Comparison of ENCODE assay signal across 9 cellular contexts in genomic region chr7:48154792-48155413, GRCh38. TPM values are rescaled to one million over a fixed set of nuclear protein-coding genes. Genes with fewer than 3 reads are reported as not detected.
A peak's percentile ranks its signal among the peaks of the same experiment; 100 is the strongest.
DNase-seq lines count a peak whose midpoint lies in the region; ATAC-seq, FAIRE-seq and TF ChIP-seq lines count a peak whose summit lies in the region.
"Had no signal": no experiment of that assay in that cellular context is flagged by ENCODE, and none has a peak within 500 bp of the region (broad histone marks: within the 10 kb centered on the region; RNA-seq: fewer than 3 reads in every experiment).

No MANE protein-coding gene starts in this region.

- 94% methylated on average over 8 of the region's 8 CpGs; no CpG with 5 or more reads in 1 of the 2 experiments for WGBS in H1 (ENCODE audit: extremely low coverage in 1 of 2, insufficient coverage in 1 of 2, insufficient read length in 1 of 2, insufficient replicate concordance in 2 of 2, low coverage in 1 of 2, low lambda C conversion rate in 2 of 2, missing lambda C conversion rate in 1 of 2), 2 experiments
- no CpG with 5 or more reads among the region's 8 CpGs for WGBS in trophoblast cell (ENCODE audit: extremely low coverage, insufficient coverage, insufficient read length)

- H3K14ac ChIP-seq in H1 (ENCODE audit: insufficient read length) (no peak overlapping the region), trophoblast cell (ENCODE audit: low read length) (no peak overlapping the region)

- H4K8ac ChIP-seq in H1 (ENCODE audit: extremely low read depth, insufficient read depth, low read length) = no peak overlapping the region
- H4K8ac ChIP-seq in trophoblast cell (ENCODE audit: low read depth, low read length) = no peak overlapping the region

- CTCF ChIA-PET in H1 (lab: Charles Lee; ENCODE audit: partially characterized antibody) = interaction anchor here (0.7 to 3.9 kb wide), 28 partner anchors 8 to 403 kb away, joined by 3 to 26 read pairs (median 4); no protein-coding TSS in a partner anchor

- H3K79me2 ChIP-seq in SU-DHL-6 (ENCODE audit: insufficient read depth, low read length) (no peaks in the 10 kb centered on the region), H1 (ENCODE audit: control insufficient read depth in 1 of 2, insufficient read depth in 2 of 2, low read length in 2 of 2) (no peaks in the 10 kb centered on the region), trophoblast cell (ENCODE audit: control insufficient read depth, insufficient read depth, low read length, poor library complexity) (no peaks in the 10 kb centered on the region)

- no peaks in the 10 kb centered on the region for H3K9me2 ChIP-seq in SU-DHL-6 (replicated peaks; ENCODE audit: insufficient read depth, low read length)

- H3K4me3 ChIP-seq in SU-DHL-6 (ENCODE audit: insufficient read depth, low read length, poor library complexity, severe bottlenecking) = no peak overlapping the region
- no peak overlapping the region for H3K4me3 ChIP-seq in H1 (ENCODE audit: extremely low read depth in 1 of 4, insufficient read depth in 2 of 4, low read depth in 3 of 4, low read length in 4 of 4)
- H3K4me3 ChIP-seq in trophoblast cell (ENCODE audit: low read depth, low read length) = no peak overlapping the region
- H3K4me3 ChIP-seq in ascending aorta = no peak overlapping the region
- H3K4me3 ChIP-seq: thoracic aorta had no signal

- peak; percentile 45 for FAIRE-seq in H1 (lab: Jason Lieb, UNC)

- no peak overlapping the region for H4K5ac ChIP-seq in H1 (ENCODE audit: insufficient read length, low read depth, low read length)

- no peaks in the 10 kb centered on the region; the same call in 1 of the 2 replicates for H3K27me3 ChIP-seq in SU-DHL-6 (ENCODE audit: low read length)
- H3K27me3 ChIP-seq in H1 (replicated peaks in 1 of 4; ENCODE audit: control insufficient read depth in 3 of 4, extremely low read depth in 1 of 4, insufficient read depth in 3 of 4, low read length in 3 of 4) = no peaks in the 10 kb centered on the region
- H3K27me3 ChIP-seq in trophoblast cell (ENCODE audit: insufficient read depth, low read length) = no peaks in the 10 kb centered on the region
- H3K27me3 ChIP-seq in ascending aorta = no peaks in the 10 kb centered on the region

- no peaks in the 10 kb centered on the region for H4K20me1 ChIP-seq in SU-DHL-6 (ENCODE audit: low read depth, low read length)
- no peaks in the 10 kb centered on the region for H4K20me1 ChIP-seq in H1 (replicated peaks in 1 of 2; ENCODE audit: control insufficient read depth in 1 of 2, insufficient read depth in 2 of 2, low read length in 2 of 2)

- H3K4ac ChIP-seq in H1 (replicated peaks; ENCODE audit: insufficient read length, low read depth, low read length) = no peak overlapping the region
- no peak overlapping the region for H3K4ac ChIP-seq in trophoblast cell (ENCODE audit: low read depth, low read length)

- H3K4me1 ChIP-seq in H1 (replicated peaks in 1 of 4; ENCODE audit: control insufficient read depth in 3 of 4, insufficient read depth in 4 of 4, low read length in 3 of 4) = no peaks in the 10 kb centered on the region
- H3K4me1 ChIP-seq in trophoblast cell (ENCODE audit: control insufficient read depth in 1 of 2, insufficient read depth in 2 of 2, low read length in 2 of 2) = no peaks in the 10 kb centered on the region
- no peaks in the 10 kb centered on the region for H3K4me1 ChIP-seq in ascending aorta

- no peaks in the 10 kb centered on the region for H3K23me2 ChIP-seq in H1 (ENCODE audit: low read depth, low read length)

- H2AK5ac ChIP-seq in H1 (ENCODE audit: low read depth, low read length) (no peak overlapping the region), trophoblast cell (ENCODE audit: low read length) (no peak overlapping the region)

- peak overlapping the region; percentile 70 for H4K91ac ChIP-seq in H1 (replicated peaks; ENCODE audit: insufficient read length, low read length)
- no peak overlapping the region for H4K91ac ChIP-seq in trophoblast cell (ENCODE audit: low read depth, low read length)

- 0 out of 2 replicates have a peak overlapping the region, but pooled peaks have one; percentile 10 for H2BK20ac ChIP-seq in H1 (ENCODE audit: low read length)

- H3K36me3 ChIP-seq in SU-DHL-6 (ENCODE audit: low read length) (no peaks in the 10 kb centered on the region), H1 (ENCODE audit: control insufficient read depth in 2 of 4, insufficient read depth in 4 of 4, low read length in 3 of 4) (no peaks in the 10 kb centered on the region), trophoblast cell (ENCODE audit: control insufficient read depth in 1 of 2, insufficient read depth in 2 of 2, low read length in 2 of 2) (no peaks in the 10 kb centered on the region), ascending aorta (no peaks in the 10 kb centered on the region)
- H3K36me3 ChIP-seq: thoracic aorta had no signal

- H3K4me2 ChIP-seq in SU-DHL-6 (ENCODE audit: low read depth, low read length, poor library complexity, severe bottlenecking) (no peak overlapping the region), H1 (ENCODE audit: insufficient read depth in 1 of 2, low read depth in 2 of 2, low read length in 2 of 2) (no peak overlapping the region), trophoblast cell (ENCODE audit: low read length) (no peak overlapping the region)

- H2BK5ac ChIP-seq in H1 (ENCODE audit: low read depth, low read length) = no peak overlapping the region
- H2BK5ac ChIP-seq in trophoblast cell (ENCODE audit: low read depth, low read length, poor library complexity) = no peak overlapping the region

- no peak for TF ChIP-seq POLR2A in H1 (IDR thresholded peaks at IDR 0.05; ENCODE audit: control extremely low read depth in 1 of 2, low read depth in 2 of 2, low read length in 2 of 2)

- TF ChIP-seq CTCF in 22Rv1 (IDR thresholded peaks at IDR 0.05) (peak; percentile 93), SU-DHL-6 (IDR thresholded peaks at IDR 0.05; ENCODE audit: insufficient read depth, low read length, poor library complexity, severe bottlenecking) (peak; percentile 66), H1 (IDR thresholded peaks at IDR 0.05; ENCODE audit: control extremely low read depth in 1 of 3, insufficient read depth in 1 of 3, low read depth in 1 of 3, low read length in 3 of 3) (peak in 2 of 3 experiments; percentile 63 to 66; a peak in 3 of 4 replicates), ascending aorta (IDR thresholded peaks at IDR 0.05) (no peak)

- H3K23ac ChIP-seq in H1 (ENCODE audit: insufficient read length) (no peak overlapping the region), trophoblast cell (ENCODE audit: low read length) (no peak overlapping the region)

- H2BK12ac ChIP-seq in H1 (ENCODE audit: low read depth, low read length) = no peak overlapping the region; the same call in 1 of the 2 replicates
- no peak overlapping the region for H2BK12ac ChIP-seq in trophoblast cell (ENCODE audit: low read length)

- TF ChIP-seq EP300 in H1 (IDR thresholded peaks at IDR 0.05; ENCODE audit: borderline replicate concordance in 1 of 2, low read depth in 2 of 2, low read length in 2 of 2) = no peak

- H3K9me3 ChIP-seq in SU-DHL-6 (ENCODE audit: insufficient read depth, low read length) = no peaks in the 10 kb centered on the region
- 0 out of 4 replicates have a peak, but pooled peaks cover 0 to 2% of the 10 kb centered on the region in 2 experiments for H3K9me3 ChIP-seq in H1 (ENCODE audit: insufficient read depth in 2 of 2, low read depth in 1 of 2, low read length in 1 of 2)
- H3K9me3 ChIP-seq in trophoblast cell (ENCODE audit: insufficient read depth, low read depth, low read length) = no peaks in the 10 kb centered on the region
- H3K9me3 ChIP-seq in ascending aorta = no peaks in the 10 kb centered on the region
- H3K9me3 ChIP-seq: thoracic aorta had no signal

- no peak overlapping the region for H2BK120ac ChIP-seq in H1 (replicated peaks; ENCODE audit: low read depth, low read length)
- H2BK120ac ChIP-seq in trophoblast cell (ENCODE audit: insufficient read depth, low read length, poor library complexity) = no peak overlapping the region

- H3K56ac ChIP-seq in H1 (replicated peaks; ENCODE audit: insufficient read length, low read depth, low read length) = no peak overlapping the region

- H3K9ac ChIP-seq in SU-DHL-6 (ENCODE audit: low read length) (no peak overlapping the region), H1 (replicated peaks in 1 of 4; ENCODE audit: extremely low read depth in 1 of 4, low read depth in 3 of 4, low read length in 3 of 4) (no peak overlapping the region), trophoblast cell (ENCODE audit: low read length) (no peak overlapping the region)

- H4K12ac ChIP-seq in trophoblast cell (ENCODE audit: low read depth, low read length) = no peak overlapping the region

- no peaks in the 10 kb centered on the region for H3K79me1 ChIP-seq in H1 (ENCODE audit: low read depth, low read length)
- H3K79me1 ChIP-seq in trophoblast cell (ENCODE audit: low read length) = no peaks in the 10 kb centered on the region

- H2BK15ac ChIP-seq in H1 (ENCODE audit: low read length) = no peak overlapping the region

- H3K18ac ChIP-seq in H1 (ENCODE audit: extremely low read depth, low read length) (no peak overlapping the region), trophoblast cell (ENCODE audit: low read length) (no peak overlapping the region)

- no peak overlapping the region for H2AFZ ChIP-seq in SU-DHL-6 (ENCODE audit: low read depth, low read length, severe bottlenecking)
- H2AFZ ChIP-seq in H1 (ENCODE audit: low read length) = 0 out of 2 replicates have a peak overlapping the region, but pooled peaks have one; percentile 80
- H2AFZ ChIP-seq in trophoblast cell (ENCODE audit: insufficient read depth, low read length, poor library complexity) = no peak overlapping the region

- peak; percentile 75 to 81 for TF ChIP-seq RAD21 in H1 (IDR thresholded peaks at IDR 0.05 in 1 of 2, conservative IDR thresholded peaks at IDR 0.05 in 1 of 2; ENCODE audit: low read depth in 2 of 2, low read length in 2 of 2)

- H3F3A ChIP-seq in SU-DHL-6 (ENCODE audit: insufficient read depth) = no peaks in the 10 kb centered on the region

- H3K27ac ChIP-seq in 22Rv1 (no peak overlapping the region), SU-DHL-6 (ENCODE audit: low read depth, low read length) (no peak overlapping the region), H1 (ENCODE audit: low read depth, low read length) (no peak overlapping the region), trophoblast cell (ENCODE audit: low read depth, low read length) (no peak overlapping the region), ascending aorta (no peak overlapping the region)
- H3K27ac ChIP-seq: thoracic aorta had no signal

- DNase-seq in ELR (ENCODE audit: low read depth) = peak; percentile 65
- DNase-seq in H1 (ENCODE audit: low read depth in 1 of 2, low spot score in 2 of 2) = no peak
- peak; percentile 33 to 77 for DNase-seq in trophoblast cell
- no peak for DNase-seq in ascending aorta (ENCODE audit: low spot score in 2 of 2)

- intact Hi-C loops in ascending aorta (cut with DNase I) = no loop called here

- POLR2A ChIA-PET in H1 (lab: Charles Lee; ENCODE audit: partially characterized antibody) = interaction anchor here (0.9 kb wide), 1 partner anchor 66 kb away, joined by 4 read pairs; the partner anchor contains the start of gene UPP1

- ATAC-seq in HG02973 (IDR thresholded peaks at IDR 0.05; ENCODE audit: unreplicated experiment) (peak; percentile 65), HG03097 (IDR thresholded peaks at IDR 0.05; ENCODE audit: low FRiP score, unreplicated experiment) (no peak)

RNA-seq across cellular contexts. Expression of gene ABCA13, which starts 16.4 kb away (rescaled TPM):
- 0.07 and 0.13 TPM in 2 replicates for total RNA-seq in H1 (2021; fragmentation: NEBNext Ultra II Directional; extraction: Animal tissue kit (Norgen Biotek cat#: 25700))
- polyA plus RNA-seq in H1 (2011; rRNA removed) = 0.02 and 0.09 TPM in 2 replicates
- 0.01 TPM for polyA plus RNA-seq in H1 (2011; cell fraction: cytosol; rRNA removed)
- polyA plus RNA-seq in H1 (2011; cell fraction: nucleus; rRNA removed) = 0.03 TPM
- polyA plus RNA-seq in H1 (2012, experiment 1 of 2) = 0.05 to 0.12 TPM in 2 of 4 replicates, not detected in the others
- polyA plus RNA-seq in H1 (2012, experiment 2 of 2) = not detected
- 0.02 TPM for polyA plus RNA-seq in H1 (2013, experiment 1 of 2)
- polyA plus RNA-seq in H1 (2013, experiment 2 of 2) = 0.06 TPM
- polyA minus RNA-seq in H1 (2011; rRNA and poly(A)+ RNA removed) = 0.06 and 0.17 TPM in 2 replicates
- polyA minus RNA-seq in H1 (2011; cell fraction: cytosol; rRNA and poly(A)+ RNA removed) = 0.15 TPM
- 0.20 TPM for polyA minus RNA-seq in H1 (2011; cell fraction: nucleus; rRNA and poly(A)+ RNA removed)
- polyA plus RNA-seq in trophoblast cell (2013) = 0.07 and 0.08 TPM in 2 replicates
- not detected for total RNA-seq in ascending aorta
- total RNA-seq: thoracic aorta had no signal

Comparison
In these comparisons a context has a peak if more than half of its experiments do, and no peak if none do; other contexts are left out.
1. CTCF ChIP-seq: peak in 22Rv1 (single experiment), SU-DHL-6 (single experiment) and H1 (2 of 3); none in ascending aorta (0 of 3).
2. DNase-seq: peak in ELR (single experiment) and trophoblast cell (2 of 2); none in H1 (0 of 2) and ascending aorta (0 of 2).